9 cellular contexts compared by ENCODE assay signal in the genomic region with DNA sequence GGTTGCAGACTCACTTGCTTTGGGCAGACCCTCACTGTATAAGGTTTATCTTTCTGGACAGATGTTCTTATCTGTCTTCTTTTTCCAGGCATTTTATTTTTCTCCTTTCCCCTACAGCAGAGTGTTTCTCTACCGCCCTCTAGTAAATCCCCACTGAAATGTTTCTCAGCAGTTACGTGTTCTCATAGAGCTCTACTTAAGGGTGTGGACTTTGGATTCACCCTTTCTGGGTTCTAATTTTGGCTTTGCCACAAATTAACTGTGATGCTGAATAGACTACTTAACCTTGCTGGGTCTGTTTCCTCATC. TPM values are rescaled to one million over a fixed set of nuclear protein-coding genes. Genes with fewer than 3 reads are reported as not detected.
A peak's percentile ranks its signal among the peaks of the same experiment; 100 is the strongest.
DNase-seq lines count a peak whose midpoint lies in the region; ATAC-seq and TF ChIP-seq lines count a peak whose summit lies in the region.
"Had no signal": no experiment of that assay in that cellular context is flagged by ENCODE, and none has a peak within 500 bp of the region (broad histone marks: within the 10 kb centered on the region; RNA-seq: fewer than 3 reads in every experiment).

No MANE protein-coding gene starts in this region.

- H3K27ac Mint-ChIP-seq in CD4-positive, alpha-beta memory T cell, result peak overlapping the region in 6 of 7 donors; percentile 98 to 99 (median 98)
- no peak overlapping the region for H3K27ac Mint-ChIP-seq in GM23338
- peak overlapping the region; percentile 59 for H3K27ac Mint-ChIP-seq in glutamatergic neuron (ENCODE audit: unreplicated experiment)

- H3K27me3 ChIP-seq in CD4-positive, alpha-beta memory T cell (ENCODE audit: insufficient read depth, low read length), result no peaks in the 10 kb centered on the region
- no peaks in the 10 kb centered on the region for H3K27me3 ChIP-seq in GM23338 (ENCODE audit: insufficient read depth)

- H3K4me3 ChIP-seq in CD4-positive, alpha-beta memory T cell (ENCODE audit: low read length in 2 of 2), result peak overlapping the region in 1 of 2 donors; percentile 1
- H3K4me3 ChIP-seq in GM23338, result 0 out of 2 replicates have a peak overlapping the region, but pooled peaks have one; percentile 69

- H3K36me3 Mint-ChIP-seq in CD4-positive, alpha-beta memory T cell, result peaks cover 27 to 49% of the 10 kb centered on the region in 2 donors
- H3K36me3 Mint-ChIP-seq in GM23338 (ENCODE audit: low read depth) (peaks cover 43% of the 10 kb centered on the region), glutamatergic neuron (ENCODE audit: unreplicated experiment) (no peaks in the 10 kb centered on the region)

- ATAC-seq in GM23338 (no peak), GM21825 (IDR thresholded peaks at IDR 0.05; ENCODE audit: unreplicated experiment) (no peak), GM21515 (IDR thresholded peaks at IDR 0.05; ENCODE audit: unreplicated experiment) (no peak)

- POLR2A ChIA-PET in CD4-positive, alpha-beta memory T cell (lab: Charles Lee; ENCODE audit: partially characterized antibody), result interaction anchor here (0.9 to 9.6 kb wide), 8 partner anchors 9 to 104 kb away, joined by 3 to 293 read pairs (median 8); partner anchors contain the start of genes GABARAPL2, KARS1 and TERF2IP

- no peaks in the 10 kb centered on the region for H3K9me3 ChIP-seq in CD4-positive, alpha-beta memory T cell (ENCODE audit: control insufficient read depth in 1 of 2, low read length in 2 of 2)

- H3K4me1 Mint-ChIP-seq in CD4-positive, alpha-beta memory T cell, result peaks cover 42 to 81% (median 53%) of the 10 kb centered on the region in 4 donors
- H3K4me1 Mint-ChIP-seq in GM23338 (peaks cover 4% of the 10 kb centered on the region), glutamatergic neuron (ENCODE audit: low read depth, unreplicated experiment) (peaks cover 10% of the 10 kb centered on the region)

- peak overlapping the region in 7 of 8 donors; percentile 11 to 98 (median 97) for H3K4me3 Mint-ChIP-seq in CD4-positive, alpha-beta memory T cell
- peak overlapping the region; percentile 97; the same call in 2 of the 3 replicates for H3K4me3 Mint-ChIP-seq in GM23338
- peak overlapping the region; percentile 72 for H3K4me3 Mint-ChIP-seq in glutamatergic neuron (ENCODE audit: unreplicated experiment)

- intact Hi-C loops in CD4-positive, alpha-beta memory T cell (cut with micrococcal nuclease), result loop anchor here (1.0 kb wide), 1 partner anchor 100 kb away; no protein-coding TSS in a partner anchor

- no peak overlapping the region for H3K4me2 ChIP-seq in GM23338

- H3K27me3 Mint-ChIP-seq in CD4-positive, alpha-beta memory T cell, result peaks cover 0 to 3% of the 10 kb centered on the region in 2 donors
- H3K27me3 Mint-ChIP-seq in GM23338 (ENCODE audit: insufficient read depth, low read depth, poor library complexity) (peaks cover 2% of the 10 kb centered on the region), glutamatergic neuron (ENCODE audit: unreplicated experiment) (peaks cover 4% of the 10 kb centered on the region)

- no peaks in the 10 kb centered on the region for H3K9me2 ChIP-seq in GM23338 (ENCODE audit: insufficient read depth)

- peak overlapping the region; percentile 96 for H3K27ac ChIP-seq in CD4-positive, alpha-beta memory T cell (ENCODE audit: low read depth, low read length)
- no peak overlapping the region for H3K27ac ChIP-seq in GM23338 (ENCODE audit: low read depth)

- TF ChIP-seq CTCF in GM23338 (conservative IDR thresholded peaks at IDR 0.05; ENCODE audit: low read depth in 2 of 2) (peak; percentile 59 to 64), glutamatergic neuron (IDR thresholded peaks at IDR 0.05; ENCODE audit: partially characterized antibody, unreplicated experiment) (no peak)

- H4K20me1 ChIP-seq in GM23338 (replicated peaks; ENCODE audit: insufficient read depth), result no peaks in the 10 kb centered on the region; the same call in 1 of the 2 replicates

- peaks cover 10% of the 10 kb centered on the region; the same call in 1 of the 2 replicates for H3K79me2 ChIP-seq in GM23338 (replicated peaks; ENCODE audit: insufficient read depth)

- H3F3A ChIP-seq in GM23338 (replicated peaks; ENCODE audit: low read depth), result peaks cover 6% of the 10 kb centered on the region; the same call in 1 of the 2 replicates

- H2AFZ ChIP-seq in GM23338, result no peak overlapping the region

- peaks cover 11% of the 10 kb centered on the region for H3K36me3 ChIP-seq in CD4-positive, alpha-beta memory T cell (ENCODE audit: insufficient read depth, low read length)
- H3K36me3 ChIP-seq in GM23338 (ENCODE audit: insufficient read depth), result peaks cover 16% of the 10 kb centered on the region

- DNase-seq in CD4-positive, alpha-beta memory T cell, result peak in 3 of 5 donors; percentile 19 to 43 (median 25)
- DNase-seq in GM23338 (ENCODE audit: low spot score) (peak; percentile 51), T1000 (lab: John Stamatoyannopoulos, UW) (peak; percentile 7), glutamatergic neuron (no peak)
- DNase-seq in activated effector memory CD4-positive, alpha-beta T cell treated with Interleukin-2 at 50 U/mL for 16 hours, result no peak
- no peak for DNase-seq in activated CD4-positive, alpha-beta T cell treated with anti-CD3 and anti-CD28 coated beads for 48 hours

- H3K4me1 ChIP-seq in CD4-positive, alpha-beta memory T cell (ENCODE audit: insufficient read depth, low read length), result peaks cover 64% of the 10 kb centered on the region
- peaks cover 7% of the 10 kb centered on the region; the same call in 1 of the 2 replicates for H3K4me1 ChIP-seq in GM23338 (ENCODE audit: insufficient read depth)

- CTCF ChIA-PET in CD4-positive, alpha-beta memory T cell (lab: Charles Lee; ENCODE audit: partially characterized antibody), result interaction anchor here (0.6 to 2.8 kb wide), 18 partner anchors 10 to 157 kb away, joined by 3 to 31 read pairs (median 5); partner anchors contain the start of genes KARS1, TERF2IP, TMEM170A and TMEM231

- peaks cover 0 to 7% (median 0%) of the 10 kb centered on the region in 8 donors for H3K9me3 Mint-ChIP-seq in CD4-positive, alpha-beta memory T cell
- H3K9me3 Mint-ChIP-seq in GM23338, result no peaks in the 10 kb centered on the region
- H3K9me3 Mint-ChIP-seq in glutamatergic neuron (ENCODE audit: unreplicated experiment), result peaks cover 3% of the 10 kb centered on the region

TF ChIP-seq in GM23338, 12 proteins besides CTCF, POLR2A, EP300 and RAD21 (continues in another document):
- TF ChIP-seq, protein P1, sequence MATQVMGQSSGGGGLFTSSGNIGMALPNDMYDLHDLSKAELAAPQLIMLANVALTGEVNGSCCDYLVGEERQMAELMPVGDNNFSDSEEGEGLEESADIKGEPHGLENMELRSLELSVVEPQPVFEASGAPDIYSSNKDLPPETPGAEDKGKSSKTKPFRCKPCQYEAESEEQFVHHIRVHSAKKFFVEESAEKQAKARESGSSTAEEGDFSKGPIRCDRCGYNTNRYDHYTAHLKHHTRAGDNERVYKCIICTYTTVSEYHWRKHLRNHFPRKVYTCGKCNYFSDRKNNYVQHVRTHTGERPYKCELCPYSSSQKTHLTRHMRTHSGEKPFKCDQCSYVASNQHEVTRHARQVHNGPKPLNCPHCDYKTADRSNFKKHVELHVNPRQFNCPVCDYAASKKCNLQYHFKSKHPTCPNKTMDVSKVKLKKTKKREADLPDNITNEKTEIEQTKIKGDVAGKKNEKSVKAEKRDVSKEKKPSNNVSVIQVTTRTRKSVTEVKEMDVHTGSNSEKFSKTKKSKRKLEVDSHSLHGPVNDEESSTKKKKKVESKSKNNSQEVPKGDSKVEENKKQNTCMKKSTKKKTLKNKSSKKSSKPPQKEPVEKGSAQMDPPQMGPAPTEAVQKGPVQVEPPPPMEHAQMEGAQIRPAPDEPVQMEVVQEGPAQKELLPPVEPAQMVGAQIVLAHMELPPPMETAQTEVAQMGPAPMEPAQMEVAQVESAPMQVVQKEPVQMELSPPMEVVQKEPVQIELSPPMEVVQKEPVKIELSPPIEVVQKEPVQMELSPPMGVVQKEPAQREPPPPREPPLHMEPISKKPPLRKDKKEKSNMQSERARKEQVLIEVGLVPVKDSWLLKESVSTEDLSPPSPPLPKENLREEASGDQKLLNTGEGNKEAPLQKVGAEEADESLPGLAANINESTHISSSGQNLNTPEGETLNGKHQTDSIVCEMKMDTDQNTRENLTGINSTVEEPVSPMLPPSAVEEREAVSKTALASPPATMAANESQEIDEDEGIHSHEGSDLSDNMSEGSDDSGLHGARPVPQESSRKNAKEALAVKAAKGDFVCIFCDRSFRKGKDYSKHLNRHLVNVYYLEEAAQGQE (IDR thresholded peaks at IDR 0.05; ENCODE audit: unreplicated experiment), result no peak
- TF ChIP-seq CREB1 (CRISPR knock-in tag; IDR thresholded peaks at IDR 0.05; ENCODE audit: low read depth) (no peak), EZH2phosphoT487 (IDR thresholded peaks at IDR 0.05; ENCODE audit: unreplicated experiment) (no peak), EZH2 (IDR thresholded peaks at IDR 0.05; ENCODE audit: low read depth, unreplicated experiment) (no peak), NANOG (IDR thresholded peaks at IDR 0.05; ENCODE audit: borderline replicate concordance) (no peak), POLR2AphosphoS5 (IDR thresholded peaks at IDR 0.05; ENCODE audit: low read depth) (no peak), ZNF331 (CRISPR knock-in tag; IDR thresholded peaks at IDR 0.05; ENCODE audit: low read depth) (no peak)

RNA-seq across cellular contexts. Expression of gene ADAT1, which starts 2.0 kb away (rescaled TPM):
- total RNA-seq in CD4-positive, alpha-beta memory T cell, result 10 to 100 TPM; 88.3 to 93.9 TPM
- 10 to 100 TPM; 44.4 to 54.9 TPM for polyA plus RNA-seq in CD4-positive, alpha-beta memory T cell
- total RNA-seq in GM23338 (2014; rRNA removed; shearing (Covaris generic)), result 49.4 and 53.6 TPM in 2 replicates
- 17.4 and 18.5 TPM in 2 replicates for polyA plus RNA-seq in GM23338 (2016; fragmentation: Nextera tagmentation; extraction: Ambion mirVana)
- total RNA-seq in glutamatergic neuron (ENCODE audit: unreplicated experiment), result 80.1 TPM

RNA-seq across cellular contexts. Expression of gene KARS1, which starts 26.3 kb away (rescaled TPM):
- 100 to 1,000 TPM; 120 to 124 TPM for total RNA-seq in CD4-positive, alpha-beta memory T cell
- 100 to 1,000 TPM; 259 to 306 TPM for polyA plus RNA-seq in CD4-positive, alpha-beta memory T cell
- 216 and 220 TPM in 2 replicates for total RNA-seq in GM23338 (2014; rRNA removed; shearing (Covaris generic))
- polyA plus RNA-seq in GM23338 (2016; fragmentation: Nextera tagmentation; extraction: Ambion mirVana), result 229 and 243 TPM in 2 replicates
- total RNA-seq in glutamatergic neuron (ENCODE audit: unreplicated experiment), result 97.4 TPM

RNA-seq across cellular contexts. Expression of gene TERF2IP, which starts 26.4 kb away (rescaled TPM):
- total RNA-seq in CD4-positive, alpha-beta memory T cell, result 100 to 1,000 TPM in 1 of 2 experiments, 10 to 100 TPM in 1; 98.4 to 108 TPM
- polyA plus RNA-seq in CD4-positive, alpha-beta memory T cell, result 100 to 1,000 TPM; 152 to 185 TPM
- total RNA-seq in GM23338 (2014; rRNA removed; shearing (Covaris generic)), result 12.0 and 14.9 TPM in 2 replicates
- 18.0 and 19.5 TPM in 2 replicates for polyA plus RNA-seq in GM23338 (2016; fragmentation: Nextera tagmentation; extraction: Ambion mirVana)
- 137 TPM for total RNA-seq in glutamatergic neuron (ENCODE audit: unreplicated experiment)

RNA-seq across cellular contexts. Expression of gene GABARAPL2, which starts 54.9 kb away (rescaled TPM):
- 100 to 1,000 TPM in 1 of 2 experiments, 10 to 100 TPM in 1; 91.9 to 100 TPM for total RNA-seq in CD4-positive, alpha-beta memory T cell
- 100 to 1,000 TPM; 277 to 285 TPM for polyA plus RNA-seq in CD4-positive, alpha-beta memory T cell
- 47.8 and 71.7 TPM in 2 replicates for total RNA-seq in GM23338 (2014; rRNA removed; shearing (Covaris generic))
- polyA plus RNA-seq in GM23338 (2016; fragmentation: Nextera tagmentation; extraction: Ambion mirVana), result 121 and 130 TPM in 2 replicates
- total RNA-seq in glutamatergic neuron (ENCODE audit: unreplicated experiment), result 208 TPM

RNA-seq across cellular contexts. Expression of gene CPHXL2, which starts 55.7 kb away (rescaled TPM):
- total RNA-seq in CD4-positive, alpha-beta memory T cell, result not detected
- not detected for polyA plus RNA-seq in CD4-positive, alpha-beta memory T cell
- total RNA-seq in GM23338 (2014; rRNA removed; shearing (Covaris generic)), result not detected in 2 replicates
- polyA plus RNA-seq in GM23338 (2016; fragmentation: Nextera tagmentation; extraction: Ambion mirVana), result not detected in 2 replicates
- not detected for total RNA-seq in glutamatergic neuron (ENCODE audit: unreplicated experiment)
- total RNA-seq: skeletal muscle tissue had no signal

Comparison
In these comparisons a context has a peak if more than half of its experiments do, and no peak if none do; other contexts are left out.
1. DNase-seq: peak in CD4-positive, alpha-beta memory T cell (3 of 5), GM23338 (single experiment) and T1000 (single experiment); none in glutamatergic neuron (single experiment), activated effector memory CD4-positive, alpha-beta T cell treated with Interleukin-2 at 50 U/mL for 16 hours (single experiment) and activated CD4-positive, alpha-beta T cell treated with anti-CD3 and anti-CD28 coated beads for 48 hours (single experiment).
2. Peak in every context shown above with its lines, with median percentiles within 50 percentile points of each other: H3K4me3 Mint-ChIP-seq.